In genomic region chr1:178055779-178056471, GRCh38 we compare ENCODE assay signal across 8 cellular contexts. TPM values are rescaled to one million over a fixed set of nuclear protein-coding genes. Genes with fewer than 3 reads are reported as not detected.
DNase-seq lines count a peak whose midpoint lies in the region; ATAC-seq, FAIRE-seq and TF ChIP-seq lines count a peak whose summit lies in the region.

No MANE protein-coding gene starts in this region.

- H3K4me1 ChIP-seq in HAP-1 = peaks cover 17% of the 10 kb centered on the region

- no peaks in the 10 kb centered on the region for H3K9me3 Mint-ChIP-seq in chondrocyte (ENCODE audit: low read depth)
- no peaks in the 10 kb centered on the region for H3K9me3 Mint-ChIP-seq in nephron
- H3K9me3 Mint-ChIP-seq in stimulated activated effector memory CD8-positive, alpha-beta T cell treated with anti-CD3 and anti-CD28 coated beads, Interleukin-12 subunit alpha, Interleukin-12 subunit beta, amount 100 ng/mL, for 72 hours = peaks cover 9% of the 10 kb centered on the region

- POLR2A ChIA-PET in HEK293T (lab: Yijun Ruan, JAX) = interaction anchor here (1.4 kb wide), 1 partner anchor 37 kb away, joined by 4 read pairs; no protein-coding TSS in a partner anchor

- no peaks in the 10 kb centered on the region for H3K36me3 ChIP-seq in HAP-1 (replicated peaks)

- CTCF ChIA-PET in HEK293T (lab: Yijun Ruan, JAX) = interaction anchor here (0.6 kb wide), 1 partner anchor 29 kb away, joined by 7 read pairs; no protein-coding TSS in a partner anchor

- no peaks in the 10 kb centered on the region for H3K27me3 ChIP-seq in HAP-1 (ENCODE audit: low read depth)

- H3K27ac Mint-ChIP-seq in chondrocyte (ENCODE audit: unreplicated experiment) (peak overlapping the region; percentile 60), nephron (peak overlapping the region in 2 of 3 experiments; percentile 25 to 44)
- no peak overlapping the region for H3K27ac Mint-ChIP-seq in stimulated activated effector memory CD8-positive, alpha-beta T cell treated with anti-CD3 and anti-CD28 coated beads, Interleukin-12 subunit alpha, Interleukin-12 subunit beta, amount 100 ng/mL, for 72 hours

- peak; percentile 63 for FAIRE-seq in GM12891 (lab: Jason Lieb, UNC)

- TF ChIP-seq CTCF in LNCaP clone FGC (IDR thresholded peaks at IDR 0.05; ENCODE audit: control insufficient read depth, extremely low read depth, insufficient read depth) (peak; percentile 53), chondrocyte (IDR thresholded peaks at IDR 0.05) (peak; percentile 32), nephron (IDR thresholded peaks at IDR 0.05; ENCODE audit: unreplicated experiment in 3 of 3) (no peak)

- H3K4me3 Mint-ChIP-seq in chondrocyte (ENCODE audit: unreplicated experiment) (no peak overlapping the region), nephron (no peak overlapping the region)
- H3K4me3 Mint-ChIP-seq in stimulated activated effector memory CD8-positive, alpha-beta T cell treated with anti-CD3 and anti-CD28 coated beads, Interleukin-12 subunit alpha, Interleukin-12 subunit beta, amount 100 ng/mL, for 72 hours = no peak overlapping the region

- DNase-seq in GM12891 (ENCODE audit: insufficient read length, low spot score) (peak; percentile 45), HEK293T (ENCODE audit: extremely low spot score) (peak; percentile 30), LNCaP clone FGC (ENCODE audit: low read depth) (no peak), chondrocyte (ENCODE audit: low spot score) (no peak), HAP-1 (ENCODE audit: low spot score in 2 of 2) (no peak), NCI-H526 treated with DMSO at 0.1 percent for 48 hours (lab: John Stamatoyannopoulos, UW) (no peak)
- DNase-seq in stimulated activated effector memory CD8-positive, alpha-beta T cell treated with anti-CD3 and anti-CD28 coated beads, Interleukin-12 subunit alpha, Interleukin-12 subunit beta, amount 100 ng/mL, for 72 hours (ENCODE audit: low spot score in 2 of 2) = no peak

- H3K36me3 Mint-ChIP-seq in chondrocyte (ENCODE audit: low read depth) (no peaks in the 10 kb centered on the region), nephron (ENCODE audit: low read depth) (no peaks in the 10 kb centered on the region)
- H3K36me3 Mint-ChIP-seq in stimulated activated effector memory CD8-positive, alpha-beta T cell treated with anti-CD3 and anti-CD28 coated beads, Interleukin-12 subunit alpha, Interleukin-12 subunit beta, amount 100 ng/mL, for 72 hours = no peaks in the 10 kb centered on the region

- H3K4me3 ChIP-seq in LNCaP clone FGC (ENCODE audit: low read depth, low read length) (no peak overlapping the region), HAP-1 (no peak overlapping the region)

- H3K4me1 Mint-ChIP-seq in chondrocyte (ENCODE audit: low read depth) (peaks cover 81% of the 10 kb centered on the region), nephron (peaks cover 56% of the 10 kb centered on the region)
- no peaks in the 10 kb centered on the region for H3K4me1 Mint-ChIP-seq in stimulated activated effector memory CD8-positive, alpha-beta T cell treated with anti-CD3 and anti-CD28 coated beads, Interleukin-12 subunit alpha, Interleukin-12 subunit beta, amount 100 ng/mL, for 72 hours

- ATAC-seq in stimulated activated effector memory CD8-positive, alpha-beta T cell treated with anti-CD3 and anti-CD28 coated beads, Interleukin-12 subunit alpha, Interleukin-12 subunit beta, amount 100 ng/mL, for 72 hours = no peak

- in situ Hi-C loops in HAP-1 (cut with MboI; ENCODE audit: low sequenced_read_pairs) = no loop called here

- no peak for TF ChIP-seq POLR2A in GM12891 (IDR thresholded peaks at IDR 0.05; ENCODE audit: low read depth, low read length)

- no peaks in the 10 kb centered on the region for H3K9me3 ChIP-seq in HAP-1

- H3K27me3 Mint-ChIP-seq in chondrocyte (ENCODE audit: low read depth) (no peaks in the 10 kb centered on the region), nephron (ENCODE audit: low read depth) (peaks cover 12% of the 10 kb centered on the region)

TF ChIP-seq in GM12891, 5 proteins besides CTCF, POLR2A, EP300 and RAD21:
- no peak for TF ChIP-seq POLR2AphosphoS5 (IDR thresholded peaks at IDR 0.05; ENCODE audit: low read depth, low read length)
- TF ChIP-seq SPI1 (IDR thresholded peaks at IDR 0.05; ENCODE audit: low read depth, low read length) = peak; percentile 99
- no peak for TF ChIP-seq POU2F2 (IDR thresholded peaks at IDR 0.05; ENCODE audit: low read depth, low read length)

TF ChIP-seq in HEK293T, 16 proteins besides CTCF, POLR2A, EP300 and RAD21:
- TF ChIP-seq FOXM1 (IDR thresholded peaks at IDR 0.05; ENCODE audit: borderline replicate concordance) (no peak), L3MBTL2 (conservative IDR thresholded peaks at IDR 0.05) (no peak)
TF ChIP-seq in HEK293T: peak in this region for 0.

RNA-seq across cellular contexts. Expression of gene RASAL2, which starts 38.0 kb away (rescaled TPM):
- 0.30 TPM for polyA plus RNA-seq in GM12891 (2012; ENCODE audit: low read depth, missing spikeins)
- 38.4 to 54.4 TPM (median 40.1 TPM) in 3 replicates for total RNA-seq in chondrocyte

Comparison
In these comparisons a context has a peak if more than half of its experiments do, and no peak if none do; other contexts are left out.
1. DNase-seq: peak in GM12891 (single experiment) and HEK293T (single experiment); none in LNCaP clone FGC (single experiment), chondrocyte (single experiment), HAP-1 (0 of 2), NCI-H526 treated with DMSO at 0.1 percent for 48 hours (single experiment) and stimulated activated effector memory CD8-positive, alpha-beta T cell treated with anti-CD3 and anti-CD28 coated beads, Interleukin-12 subunit alpha, Interleukin-12 subunit beta, amount 100 ng/mL, for 72 hours (0 of 2).
2. CTCF ChIP-seq: peak in LNCaP clone FGC (single experiment) and chondrocyte (single experiment); none in nephron (0 of 3).